12 cellular contexts compared by ENCODE assay signal in the genomic region with DNA sequence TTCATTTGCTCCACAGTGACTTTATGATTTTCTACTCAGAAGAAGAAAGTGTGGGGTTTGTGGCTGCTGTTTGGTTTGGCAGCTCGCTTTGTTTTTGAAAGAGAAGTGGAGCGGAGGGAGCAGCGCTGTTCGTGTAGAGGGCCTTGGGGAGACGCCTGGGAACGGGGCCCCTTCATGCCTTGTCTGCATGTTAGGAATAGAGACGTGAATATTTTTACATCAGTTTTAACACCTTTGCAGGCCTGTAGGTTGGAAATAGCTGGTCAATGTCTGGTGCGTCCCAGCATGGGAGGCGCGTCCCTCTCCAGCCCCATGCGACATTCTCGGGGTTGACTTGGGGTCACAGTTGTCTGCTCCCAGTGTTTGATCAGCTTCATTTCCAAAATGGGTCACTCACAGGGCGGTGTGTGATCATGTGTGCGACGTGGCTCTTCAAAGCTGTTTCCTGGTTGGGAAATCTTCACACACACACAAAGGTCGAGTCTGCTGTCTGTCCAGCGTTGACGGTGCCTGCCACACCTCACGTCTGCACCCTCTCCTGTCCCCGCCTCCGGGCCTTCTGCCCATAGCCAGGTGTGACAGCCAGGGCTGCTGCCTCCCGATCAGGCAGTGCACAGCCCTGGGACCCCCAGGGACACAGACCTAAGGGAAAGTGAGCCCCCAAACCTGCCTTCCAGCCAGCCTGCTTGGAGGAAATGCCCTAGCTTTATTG.
DNase-seq lines count a peak whose midpoint lies in the region; ATAC-seq and TF ChIP-seq lines count a peak whose summit lies in the region.
"Had no signal": no experiment of that assay in that cellular context is flagged by ENCODE, and none has a peak within 500 bp of the region (broad histone marks: within the 10 kb centered on the region; RNA-seq: fewer than 3 reads in every experiment).

No MANE protein-coding gene starts in this region.

- no peak overlapping the region for H3K4me3 Mint-ChIP-seq in T-helper 17 cell
- H3K4me3 Mint-ChIP-seq: dendritic cell treated with granulocyte-macrophage colony-stimulating factor and Interleukin-4, amounts not matched to agents 40 ng/mL and 50 ng/mL, for 4 days had no signal

- ATAC-seq in T-helper 17 cell (no peak), HG03135 (IDR thresholded peaks at IDR 0.05; ENCODE audit: unreplicated experiment) (no peak)
- ATAC-seq: stimulated activated naive CD8-positive, alpha-beta T cell treated with anti-CD3 and anti-CD28 coated beads, Interleukin-15, amount 100 ng/mL, for 72 hours had no signal

- H3K27me3 Mint-ChIP-seq in T-helper 17 cell: peaks cover 47% of the 10 kb centered on the region

- H3K4me3 ChIP-seq in LNCaP clone FGC (ENCODE audit: low read depth, low read length) (no peak overlapping the region), brain microvascular endothelial cell (ENCODE audit: low read depth, low read length) (no peak overlapping the region), skeletal muscle tissue (ENCODE audit: low read length in 3 of 3) (no peak overlapping the region)
- H3K4me3 ChIP-seq: skin epidermis had no signal

- H3K4me1 Mint-ChIP-seq in T-helper 17 cell: no peaks in the 10 kb centered on the region

- no peaks in the 10 kb centered on the region for H3K27me3 ChIP-seq in brain microvascular endothelial cell (replicated peaks)
- no peaks in the 10 kb centered on the region for H3K27me3 ChIP-seq in skeletal muscle tissue (ENCODE audit: control insufficient read depth in 3 of 3, insufficient read depth in 3 of 3, low read length in 3 of 3)

- H3K4me1 ChIP-seq in skeletal muscle tissue (ENCODE audit: control insufficient read depth in 3 of 3, insufficient read depth in 3 of 3, low read length in 3 of 3): peaks cover 0 to 5% (median 0%) of the 10 kb centered on the region in 3 donors

- H3K27ac ChIP-seq in brain microvascular endothelial cell: peak overlapping the region; percentile 0
- H3K27ac ChIP-seq in skeletal muscle tissue (ENCODE audit: low read depth, low read length): peak overlapping the region; percentile 29

- no peak overlapping the region for H3K27ac Mint-ChIP-seq in T-helper 17 cell
- H3K27ac Mint-ChIP-seq: dendritic cell treated with granulocyte-macrophage colony-stimulating factor and Interleukin-4, amounts not matched to agents 40 ng/mL and 50 ng/mL, for 4 days; stimulated activated naive CD8-positive, alpha-beta T cell treated with anti-CD3 and anti-CD28 coated beads, Interleukin-15, amount 100 ng/mL, for 72 hours had no signal

- TF ChIP-seq CTCF in LNCaP clone FGC (IDR thresholded peaks at IDR 0.05; ENCODE audit: control insufficient read depth, extremely low read depth, insufficient read depth) (no peak), brain microvascular endothelial cell (IDR thresholded peaks at IDR 0.05; ENCODE audit: low read depth, low read length, missing control alignments) (no peak)

- in situ Hi-C loops in brain microvascular endothelial cell (cut with HindIII; ENCODE audit: low pct_ligation_motif_present, low sequenced_read_pairs): no loop called here

- no peaks in the 10 kb centered on the region for H3K9me3 ChIP-seq in skeletal muscle tissue (ENCODE audit: control insufficient read depth in 3 of 3, low read length in 3 of 3)
- no peaks in the 10 kb centered on the region for H3K9me3 ChIP-seq in T-helper 17 cell (ENCODE audit: control insufficient read depth, low read length, poor library complexity, severe bottlenecking)

- H3K36me3 Mint-ChIP-seq in T-helper 17 cell (ENCODE audit: low read depth): peaks cover 2% of the 10 kb centered on the region

- H3K9ac ChIP-seq in skeletal muscle tissue (ENCODE audit: low read depth in 1 of 3, low read length in 3 of 3): peak overlapping the region in 1 of 3 donors; percentile 3

- DNase-seq in LNCaP clone FGC (ENCODE audit: low read depth): peak; percentile 4
- peak; percentile 37 for DNase-seq in brain microvascular endothelial cell
- DNase-seq in kidney glomerular epithelial cell (lab: John Stamatoyannopoulos, UW): peak; percentile 48
- DNase-seq in C1 segment of cervical spinal cord (lab: John Stamatoyannopoulos, UW): no peak
- DNase-seq in T-helper 17 cell: no peak
- no peak for DNase-seq in cortex of kidney (lab: John Stamatoyannopoulos, UW)
- DNase-seq: stimulated activated naive CD8-positive, alpha-beta T cell treated with anti-CD3 and anti-CD28 coated beads, Interleukin-15, amount 100 ng/mL, for 72 hours; T-helper 1 cell had no signal

- no peaks in the 10 kb centered on the region for H3K36me3 ChIP-seq in brain microvascular endothelial cell (replicated peaks)
- no peaks in the 10 kb centered on the region for H3K36me3 ChIP-seq in skeletal muscle tissue (ENCODE audit: control insufficient read depth in 3 of 3, insufficient read depth in 3 of 3, low read length in 3 of 3)

Comparison
In these comparisons a context has a peak if more than half of its experiments do, and no peak if none do; other contexts are left out.
1. DNase-seq: peak in LNCaP clone FGC (single experiment), brain microvascular endothelial cell (single experiment) and kidney glomerular epithelial cell (single experiment); none in C1 segment of cervical spinal cord (0 of 14), T-helper 17 cell (0 of 3) and cortex of kidney (single experiment).